In the genomic region with DNA sequence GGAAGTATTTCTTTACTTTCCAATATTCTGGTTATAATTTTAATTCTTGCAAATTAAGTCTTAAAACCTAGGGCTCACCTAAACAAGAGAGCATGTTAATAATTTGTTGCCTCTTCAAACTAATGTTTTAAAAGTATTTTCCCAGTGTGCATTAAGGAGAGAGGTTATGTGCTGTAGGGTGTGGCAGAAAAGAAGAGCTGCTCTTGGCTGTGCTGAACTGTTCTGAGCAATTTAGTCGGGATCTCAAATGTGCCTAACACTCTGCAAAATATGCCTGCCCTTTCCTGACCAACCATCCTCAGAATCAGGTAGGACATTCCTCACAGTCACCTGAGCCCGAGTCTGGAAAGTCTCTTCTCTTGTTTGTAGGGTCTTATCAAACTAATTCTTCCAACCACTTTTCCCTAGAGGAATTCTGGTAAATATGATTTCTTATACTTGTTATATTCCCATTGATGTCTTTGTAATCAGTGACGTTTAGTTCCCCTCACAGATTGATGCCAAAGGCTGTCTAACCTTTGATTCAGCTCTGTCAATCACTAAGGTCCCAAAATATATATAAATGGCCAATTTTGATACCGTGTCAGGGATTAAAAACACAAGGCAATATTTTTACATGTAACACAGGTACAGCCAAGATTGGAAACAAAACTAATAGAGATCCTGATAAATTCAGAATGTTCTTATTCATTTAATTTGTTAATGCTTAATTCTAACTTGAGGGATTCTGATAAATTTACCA, we compare ENCODE assay signal across 1 cellular context.
A peak's percentile ranks its signal among the peaks of the same experiment; 100 is the strongest.
TF ChIP-seq lines count a peak whose summit lies in the region.

No MANE protein-coding gene starts in this region.

TF ChIP-seq in K562, 482 proteins besides CTCF, POLR2A, EP300 and RAD21 (continued from another document and continues in another):
- TF ChIP-seq, protein P1, sequence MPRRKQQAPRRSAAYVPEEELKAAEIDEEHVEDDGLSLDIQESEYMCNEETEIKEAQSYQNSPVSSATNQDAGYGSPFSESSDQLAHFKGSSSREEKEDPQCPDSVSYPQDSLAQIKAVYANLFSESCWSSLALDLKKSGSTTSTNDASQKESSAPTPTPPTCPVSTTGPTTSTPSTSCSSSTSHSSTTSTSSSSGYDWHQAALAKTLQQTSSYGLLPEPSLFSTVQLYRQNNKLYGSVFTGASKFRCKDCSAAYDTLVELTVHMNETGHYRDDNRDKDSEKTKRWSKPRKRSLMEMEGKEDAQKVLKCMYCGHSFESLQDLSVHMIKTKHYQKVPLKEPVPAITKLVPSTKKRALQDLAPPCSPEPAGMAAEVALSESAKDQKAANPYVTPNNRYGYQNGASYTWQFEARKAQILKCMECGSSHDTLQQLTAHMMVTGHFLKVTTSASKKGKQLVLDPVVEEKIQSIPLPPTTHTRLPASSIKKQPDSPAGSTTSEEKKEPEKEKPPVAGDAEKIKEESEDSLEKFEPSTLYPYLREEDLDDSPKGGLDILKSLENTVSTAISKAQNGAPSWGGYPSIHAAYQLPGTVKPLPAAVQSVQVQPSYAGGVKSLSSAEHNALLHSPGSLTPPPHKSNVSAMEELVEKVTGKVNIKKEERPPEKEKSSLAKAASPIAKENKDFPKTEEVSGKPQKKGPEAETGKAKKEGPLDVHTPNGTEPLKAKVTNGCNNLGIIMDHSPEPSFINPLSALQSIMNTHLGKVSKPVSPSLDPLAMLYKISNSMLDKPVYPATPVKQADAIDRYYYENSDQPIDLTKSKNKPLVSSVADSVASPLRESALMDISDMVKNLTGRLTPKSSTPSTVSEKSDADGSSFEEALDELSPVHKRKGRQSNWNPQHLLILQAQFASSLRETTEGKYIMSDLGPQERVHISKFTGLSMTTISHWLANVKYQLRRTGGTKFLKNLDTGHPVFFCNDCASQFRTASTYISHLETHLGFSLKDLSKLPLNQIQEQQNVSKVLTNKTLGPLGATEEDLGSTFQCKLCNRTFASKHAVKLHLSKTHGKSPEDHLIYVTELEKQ (CRISPR knock-in tag; IDR thresholded peaks at IDR 0.05): no peak
- TF ChIP-seq ZNF282 (CRISPR knock-in tag; IDR thresholded peaks at IDR 0.05) (no peak), PYGO2 (tag; IDR thresholded peaks at IDR 0.05) (no peak), FUS (optimal IDR thresholded peaks at IDR 0.05; ENCODE audit: low read depth, low read length) (no peak), TAF7 (tag; IDR thresholded peaks at IDR 0.05) (peak; percentile 13; the same call in 1 of the 2 replicates), ZNF561 (CRISPR knock-in tag; conservative IDR thresholded peaks at IDR 0.05) (no peak), HDAC8 (tag; IDR thresholded peaks at IDR 0.05) (no peak), HSF4 (CRISPR knock-in tag; IDR thresholded peaks at IDR 0.05; ENCODE audit: borderline replicate concordance) (no peak), MEIS2 (IDR thresholded peaks at IDR 0.05; ENCODE audit: partially characterized antibody) (no peak), CXXC5 (CRISPR knock-in tag; IDR thresholded peaks at IDR 0.05) (no peak; the same call in 1 of the 2 replicates), KLF1 (tag; IDR thresholded peaks at IDR 0.05) (no peak), CBX8 (IDR thresholded peaks at IDR 0.05; ENCODE audit: borderline replicate concordance, extremely low read depth, low read depth, low read length, poor library complexity, severe bottlenecking) (no peak), MEF2D (tag; conservative IDR thresholded peaks at IDR 0.05; ENCODE audit: low read depth) (no peak), CAMTA2 (CRISPR knock-in tag; conservative IDR thresholded peaks at IDR 0.05) (no peak), TFAM (CRISPR knock-in tag; conservative IDR thresholded peaks at IDR 0.05) (no peak), ZNF133 (CRISPR knock-in tag; IDR thresholded peaks at IDR 0.05) (no peak), ZNF41 (CRISPR knock-in tag; conservative IDR thresholded peaks at IDR 0.05) (no peak), ERF (CRISPR knock-in tag; IDR thresholded peaks at IDR 0.05) (0 out of 2 replicates have a peak, but pooled peaks have one; percentile 12), KLF6 (CRISPR knock-in tag; IDR thresholded peaks at IDR 0.05; ENCODE audit: borderline replicate concordance) (0 out of 2 replicates have a peak, but pooled peaks have one; percentile 10), NFE2 (IDR thresholded peaks at IDR 0.05; ENCODE audit: low read depth) (no peak), ILF3 (IDR thresholded peaks at IDR 0.05; ENCODE audit: borderline replicate concordance) (no peak), MCM7 (IDR thresholded peaks at IDR 0.05) (no peak), KDM2B (CRISPR knock-in tag; IDR thresholded peaks at IDR 0.05) (no peak), FOXA3 (CRISPR knock-in tag; conservative IDR thresholded peaks at IDR 0.05 in 1 of 2, IDR thresholded peaks at IDR 0.05 in 1 of 2) (no peak), TCF3 (CRISPR knock-in tag; IDR thresholded peaks at IDR 0.05) (no peak), NR4A1 (CRISPR knock-in tag; IDR thresholded peaks at IDR 0.05) (no peak), NR4A1 (tag; IDR thresholded peaks at IDR 0.05) (no peak), GABPB1 (CRISPR knock-in tag; IDR thresholded peaks at IDR 0.05) (no peak), CC2D1A (IDR thresholded peaks at IDR 0.05) (no peak), FOXJ3 (CRISPR knock-in tag; IDR thresholded peaks at IDR 0.05) (no peak), MTA3 (IDR thresholded peaks at IDR 0.05; ENCODE audit: borderline replicate concordance) (no peak), ZNF584 (CRISPR knock-in tag; IDR thresholded peaks at IDR 0.05; ENCODE audit: low read depth) (0 out of 2 replicates have a peak, but pooled peaks have one; percentile 20), ZNF311 (CRISPR knock-in tag; IDR thresholded peaks at IDR 0.05) (no peak), TEAD4 (IDR thresholded peaks at IDR 0.05; ENCODE audit: low read length) (no peak), TEAD4 (CRISPR knock-in tag; IDR thresholded peaks at IDR 0.05; ENCODE audit: borderline replicate concordance) (no peak), THRAP3 (IDR thresholded peaks at IDR 0.05; ENCODE audit: borderline replicate concordance) (no peak), PHF21A (IDR thresholded peaks at IDR 0.05; ENCODE audit: borderline replicate concordance, low read depth) (no peak), RCOR1 (IDR thresholded peaks at IDR 0.05; ENCODE audit: borderline replicate concordance in 1 of 2, low read depth in 2 of 2, low read length in 2 of 2) (no peak), HNRNPH1 (optimal IDR thresholded peaks at IDR 0.05; ENCODE audit: low read depth, low read length) (no peak), ZNF224 (CRISPR knock-in tag; IDR thresholded peaks at IDR 0.05) (no peak), XRCC4 (IDR thresholded peaks at IDR 0.05; ENCODE audit: extremely low read depth, insufficient read depth, insufficient read length) (no peak)
- TF ChIP-seq, protein P2, sequence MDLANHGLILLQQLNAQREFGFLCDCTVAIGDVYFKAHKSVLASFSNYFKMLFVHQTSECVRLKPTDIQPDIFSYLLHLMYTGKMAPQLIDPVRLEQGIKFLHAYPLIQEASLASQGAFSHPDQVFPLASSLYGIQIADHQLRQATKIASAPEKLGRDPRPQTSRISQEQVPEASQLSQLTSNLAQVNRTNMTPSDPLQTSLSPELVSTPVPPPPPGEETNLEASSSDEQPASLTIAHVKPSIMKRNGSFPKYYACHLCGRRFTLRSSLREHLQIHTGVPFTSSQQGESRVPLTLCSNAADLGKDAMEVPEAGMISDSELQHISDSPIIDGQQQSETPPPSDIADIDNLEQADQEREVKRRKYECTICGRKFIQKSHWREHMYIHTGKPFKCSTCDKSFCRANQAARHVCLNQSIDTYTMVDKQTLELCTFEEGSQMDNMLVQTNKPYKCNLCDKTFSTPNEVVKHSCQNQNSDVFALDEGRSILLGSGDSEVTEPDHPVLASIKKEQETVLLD (IDR thresholded peaks at IDR 0.05): no peak
- TF ChIP-seq, protein P3, sequence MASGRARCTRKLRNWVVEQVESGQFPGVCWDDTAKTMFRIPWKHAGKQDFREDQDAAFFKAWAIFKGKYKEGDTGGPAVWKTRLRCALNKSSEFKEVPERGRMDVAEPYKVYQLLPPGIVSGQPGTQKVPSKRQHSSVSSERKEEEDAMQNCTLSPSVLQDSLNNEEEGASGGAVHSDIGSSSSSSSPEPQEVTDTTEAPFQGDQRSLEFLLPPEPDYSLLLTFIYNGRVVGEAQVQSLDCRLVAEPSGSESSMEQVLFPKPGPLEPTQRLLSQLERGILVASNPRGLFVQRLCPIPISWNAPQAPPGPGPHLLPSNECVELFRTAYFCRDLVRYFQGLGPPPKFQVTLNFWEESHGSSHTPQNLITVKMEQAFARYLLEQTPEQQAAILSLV (tag; IDR thresholded peaks at IDR 0.05): no peak
- TF ChIP-seq, protein P4, sequence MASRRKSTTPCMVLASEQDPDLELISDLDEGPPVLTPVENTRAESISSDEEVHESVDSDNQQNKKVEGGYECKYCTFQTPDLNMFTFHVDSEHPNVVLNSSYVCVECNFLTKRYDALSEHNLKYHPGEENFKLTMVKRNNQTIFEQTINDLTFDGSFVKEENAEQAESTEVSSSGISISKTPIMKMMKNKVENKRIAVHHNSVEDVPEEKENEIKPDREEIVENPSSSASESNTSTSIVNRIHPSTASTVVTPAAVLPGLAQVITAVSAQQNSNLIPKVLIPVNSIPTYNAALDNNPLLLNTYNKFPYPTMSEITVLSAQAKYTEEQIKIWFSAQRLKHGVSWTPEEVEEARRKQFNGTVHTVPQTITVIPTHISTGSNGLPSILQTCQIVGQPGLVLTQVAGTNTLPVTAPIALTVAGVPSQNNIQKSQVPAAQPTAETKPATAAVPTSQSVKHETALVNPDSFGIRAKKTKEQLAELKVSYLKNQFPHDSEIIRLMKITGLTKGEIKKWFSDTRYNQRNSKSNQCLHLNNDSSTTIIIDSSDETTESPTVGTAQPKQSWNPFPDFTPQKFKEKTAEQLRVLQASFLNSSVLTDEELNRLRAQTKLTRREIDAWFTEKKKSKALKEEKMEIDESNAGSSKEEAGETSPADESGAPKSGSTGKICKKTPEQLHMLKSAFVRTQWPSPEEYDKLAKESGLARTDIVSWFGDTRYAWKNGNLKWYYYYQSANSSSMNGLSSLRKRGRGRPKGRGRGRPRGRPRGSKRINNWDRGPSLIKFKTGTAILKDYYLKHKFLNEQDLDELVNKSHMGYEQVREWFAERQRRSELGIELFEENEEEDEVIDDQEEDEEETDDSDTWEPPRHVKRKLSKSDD (conservative IDR thresholded peaks at IDR 0.05; ENCODE audit: low read length): no peak
- TF ChIP-seq, protein P5, sequence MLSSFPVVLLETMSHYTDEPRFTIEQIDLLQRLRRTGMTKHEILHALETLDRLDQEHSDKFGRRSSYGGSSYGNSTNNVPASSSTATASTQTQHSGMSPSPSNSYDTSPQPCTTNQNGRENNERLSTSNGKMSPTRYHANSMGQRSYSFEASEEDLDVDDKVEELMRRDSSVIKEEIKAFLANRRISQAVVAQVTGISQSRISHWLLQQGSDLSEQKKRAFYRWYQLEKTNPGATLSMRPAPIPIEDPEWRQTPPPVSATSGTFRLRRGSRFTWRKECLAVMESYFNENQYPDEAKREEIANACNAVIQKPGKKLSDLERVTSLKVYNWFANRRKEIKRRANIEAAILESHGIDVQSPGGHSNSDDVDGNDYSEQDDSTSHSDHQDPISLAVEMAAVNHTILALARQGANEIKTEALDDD (IDR thresholded peaks at IDR 0.05): peak; percentile 3; the same call in 1 of the 2 replicates
- TF ChIP-seq, protein P6, sequence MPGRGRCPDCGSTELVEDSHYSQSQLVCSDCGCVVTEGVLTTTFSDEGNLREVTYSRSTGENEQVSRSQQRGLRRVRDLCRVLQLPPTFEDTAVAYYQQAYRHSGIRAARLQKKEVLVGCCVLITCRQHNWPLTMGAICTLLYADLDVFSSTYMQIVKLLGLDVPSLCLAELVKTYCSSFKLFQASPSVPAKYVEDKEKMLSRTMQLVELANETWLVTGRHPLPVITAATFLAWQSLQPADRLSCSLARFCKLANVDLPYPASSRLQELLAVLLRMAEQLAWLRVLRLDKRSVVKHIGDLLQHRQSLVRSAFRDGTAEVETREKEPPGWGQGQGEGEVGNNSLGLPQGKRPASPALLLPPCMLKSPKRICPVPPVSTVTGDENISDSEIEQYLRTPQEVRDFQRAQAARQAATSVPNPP (IDR thresholded peaks at IDR 0.05; ENCODE audit: borderline replicate concordance, insufficient read depth, insufficient read length): no peak
- TF ChIP-seq, protein P7, sequence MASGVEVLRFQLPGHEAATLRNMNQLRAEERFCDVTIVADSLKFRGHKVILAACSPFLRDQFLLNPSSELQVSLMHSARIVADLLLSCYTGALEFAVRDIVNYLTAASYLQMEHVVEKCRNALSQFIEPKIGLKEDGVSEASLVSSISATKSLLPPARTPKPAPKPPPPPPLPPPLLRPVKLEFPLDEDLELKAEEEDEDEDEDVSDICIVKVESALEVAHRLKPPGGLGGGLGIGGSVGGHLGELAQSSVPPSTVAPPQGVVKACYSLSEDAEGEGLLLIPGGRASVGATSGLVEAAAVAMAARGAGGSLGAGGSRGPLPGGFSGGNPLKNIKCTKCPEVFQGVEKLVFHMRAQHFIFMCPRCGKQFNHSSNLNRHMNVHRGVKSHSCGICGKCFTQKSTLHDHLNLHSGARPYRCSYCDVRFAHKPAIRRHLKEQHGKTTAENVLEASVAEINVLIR (CRISPR knock-in tag; IDR thresholded peaks at IDR 0.05): no peak
- TF ChIP-seq, protein P8, sequence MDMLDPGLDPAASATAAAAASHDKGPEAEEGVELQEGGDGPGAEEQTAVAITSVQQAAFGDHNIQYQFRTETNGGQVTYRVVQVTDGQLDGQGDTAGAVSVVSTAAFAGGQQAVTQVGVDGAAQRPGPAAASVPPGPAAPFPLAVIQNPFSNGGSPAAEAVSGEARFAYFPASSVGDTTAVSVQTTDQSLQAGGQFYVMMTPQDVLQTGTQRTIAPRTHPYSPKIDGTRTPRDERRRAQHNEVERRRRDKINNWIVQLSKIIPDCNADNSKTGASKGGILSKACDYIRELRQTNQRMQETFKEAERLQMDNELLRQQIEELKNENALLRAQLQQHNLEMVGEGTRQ (CRISPR knock-in tag; IDR thresholded peaks at IDR 0.05): no peak
- TF ChIP-seq, protein P9, sequence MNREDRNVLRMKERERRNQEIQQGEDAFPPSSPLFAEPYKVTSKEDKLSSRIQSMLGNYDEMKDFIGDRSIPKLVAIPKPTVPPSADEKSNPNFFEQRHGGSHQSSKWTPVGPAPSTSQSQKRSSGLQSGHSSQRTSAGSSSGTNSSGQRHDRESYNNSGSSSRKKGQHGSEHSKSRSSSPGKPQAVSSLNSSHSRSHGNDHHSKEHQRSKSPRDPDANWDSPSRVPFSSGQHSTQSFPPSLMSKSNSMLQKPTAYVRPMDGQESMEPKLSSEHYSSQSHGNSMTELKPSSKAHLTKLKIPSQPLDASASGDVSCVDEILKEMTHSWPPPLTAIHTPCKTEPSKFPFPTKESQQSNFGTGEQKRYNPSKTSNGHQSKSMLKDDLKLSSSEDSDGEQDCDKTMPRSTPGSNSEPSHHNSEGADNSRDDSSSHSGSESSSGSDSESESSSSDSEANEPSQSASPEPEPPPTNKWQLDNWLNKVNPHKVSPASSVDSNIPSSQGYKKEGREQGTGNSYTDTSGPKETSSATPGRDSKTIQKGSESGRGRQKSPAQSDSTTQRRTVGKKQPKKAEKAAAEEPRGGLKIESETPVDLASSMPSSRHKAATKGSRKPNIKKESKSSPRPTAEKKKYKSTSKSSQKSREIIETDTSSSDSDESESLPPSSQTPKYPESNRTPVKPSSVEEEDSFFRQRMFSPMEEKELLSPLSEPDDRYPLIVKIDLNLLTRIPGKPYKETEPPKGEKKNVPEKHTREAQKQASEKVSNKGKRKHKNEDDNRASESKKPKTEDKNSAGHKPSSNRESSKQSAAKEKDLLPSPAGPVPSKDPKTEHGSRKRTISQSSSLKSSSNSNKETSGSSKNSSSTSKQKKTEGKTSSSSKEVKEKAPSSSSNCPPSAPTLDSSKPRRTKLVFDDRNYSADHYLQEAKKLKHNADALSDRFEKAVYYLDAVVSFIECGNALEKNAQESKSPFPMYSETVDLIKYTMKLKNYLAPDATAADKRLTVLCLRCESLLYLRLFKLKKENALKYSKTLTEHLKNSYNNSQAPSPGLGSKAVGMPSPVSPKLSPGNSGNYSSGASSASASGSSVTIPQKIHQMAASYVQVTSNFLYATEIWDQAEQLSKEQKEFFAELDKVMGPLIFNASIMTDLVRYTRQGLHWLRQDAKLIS (CRISPR knock-in tag; IDR thresholded peaks at IDR 0.05): no peak
